In the genomic region with DNA sequence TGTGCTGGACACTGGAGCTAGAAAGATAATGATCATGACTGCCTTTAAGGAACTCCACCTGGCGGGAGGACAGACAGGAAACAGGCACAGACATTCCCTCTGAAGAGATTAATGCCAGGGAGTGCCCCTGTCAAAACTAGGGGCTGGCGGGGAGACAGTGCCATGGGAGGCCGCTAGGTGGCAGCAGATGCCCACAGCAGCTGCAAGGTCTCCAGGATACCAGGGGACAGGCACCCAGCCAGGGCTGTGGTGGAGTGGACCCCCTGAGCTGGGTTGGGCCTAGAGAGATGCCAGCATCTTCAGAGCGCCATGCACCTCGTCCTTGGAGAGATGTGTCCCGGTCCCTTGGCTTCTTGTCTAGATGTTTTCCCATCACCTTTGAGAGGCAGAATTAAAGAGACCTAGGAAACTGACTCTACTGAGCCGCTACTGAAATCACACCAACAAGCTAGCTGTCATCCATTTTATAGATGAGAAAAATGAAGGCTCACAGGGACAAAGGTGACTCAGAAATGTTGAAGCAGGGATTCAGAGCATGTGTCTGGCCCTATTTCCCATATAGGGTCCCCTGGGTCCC, we compare ENCODE assay signal across 8 cellular contexts. TPM values are rescaled to one million over a fixed set of nuclear protein-coding genes. Genes with fewer than 3 reads are reported as not detected.
A peak's percentile ranks its signal among the peaks of the same experiment; 100 is the strongest.
DNase-seq lines count a peak whose midpoint lies in the region; ATAC-seq, FAIRE-seq and TF ChIP-seq lines count a peak whose summit lies in the region.

No MANE protein-coding gene starts in this region.

- H3K27me3 Mint-ChIP-seq in activated CD4-positive, alpha-beta T cell treated with anti-CD3 and anti-CD28 coated beads for 36 hours: peaks cover 7% of the 10 kb centered on the region

- H3K4me3 Mint-ChIP-seq in activated CD4-positive, alpha-beta T cell treated with anti-CD3 and anti-CD28 coated beads for 36 hours: no peak overlapping the region

- no peaks in the 10 kb centered on the region for H3K36me3 Mint-ChIP-seq in activated CD4-positive, alpha-beta T cell treated with anti-CD3 and anti-CD28 coated beads for 36 hours (ENCODE audit: low read depth)

- H3K27ac Mint-ChIP-seq in activated CD4-positive, alpha-beta T cell treated with anti-CD3 and anti-CD28 coated beads for 36 hours: no peak overlapping the region

- no peak for FAIRE-seq in D721Med (lab: Jason Lieb, UNC)

- POLR2A ChIA-PET in activated CD4-positive, alpha-beta T cell treated with anti-CD3 and anti-CD28 coated beads for 36 hours (lab: Charles Lee): interaction anchor here (0.9 kb wide), 1 partner anchor 236 kb away, joined by 3 read pairs; no protein-coding TSS in a partner anchor

- H3K4me1 Mint-ChIP-seq in activated CD4-positive, alpha-beta T cell treated with anti-CD3 and anti-CD28 coated beads for 36 hours: peaks cover 1% of the 10 kb centered on the region

- peak; percentile 99 for TF ChIP-seq CTCF in D721Med (IDR thresholded peaks at IDR 0.05; ENCODE audit: insufficient read depth, missing control alignments)

- peaks cover 5% of the 10 kb centered on the region for H3K9me3 Mint-ChIP-seq in activated CD4-positive, alpha-beta T cell treated with anti-CD3 and anti-CD28 coated beads for 36 hours (ENCODE audit: low read depth)

- CTCF ChIA-PET in activated CD4-positive, alpha-beta T cell treated with anti-CD3 and anti-CD28 coated beads for 36 hours (lab: Charles Lee): interaction anchor here (0.6 to 4.7 kb wide), 43 partner anchors 8 to 1327 kb away, joined by 3 to 57 read pairs (median 4); a partner anchor contains a TSS

- peak; percentile 80 for DNase-seq in D721Med (ENCODE audit: insufficient read length, low spot score)
- DNase-seq in NCI-H510A (lab: John Stamatoyannopoulos, UW): peak; percentile 74
- DNase-seq in activated CD4-positive, alpha-beta T cell treated with anti-CD3 and anti-CD28 coated beads for 36 hours: peak; percentile 88
- DNase-seq in cerebellum (ENCODE audit: low spot score): peak; percentile 85
- DNase-seq in left kidney (ENCODE audit: low read depth, low spot score): peak; percentile 91
- DNase-seq in stimulated activated CD4-positive, alpha-beta T cell treated with anti-CD3 and anti-CD28 coated beads, Interleukin-4, amount 100 ng/mL, for 24 hours: peak; percentile 83

- peak; percentile 67 for ATAC-seq in HG03196 (IDR thresholded peaks at IDR 0.05; ENCODE audit: unreplicated experiment)
- peak; percentile 98 for ATAC-seq in activated CD4-positive, alpha-beta T cell treated with anti-CD3 and anti-CD28 coated beads for 36 hours
- no peak for ATAC-seq in HG02938 (IDR thresholded peaks at IDR 0.05; ENCODE audit: unreplicated experiment)

- intact Hi-C loops in activated CD4-positive, alpha-beta T cell treated with anti-CD3 and anti-CD28 coated beads for 36 hours (cut with DNase I, micrococcal nuclease): loop anchor here (1.0 to 2.0 kb wide), 5 partner anchors 45 to 644 kb away; no protein-coding TSS in a partner anchor

RNA-seq across cellular contexts. Expression of a gene that starts 3.6 kb away (rescaled TPM):
- not detected for total RNA-seq in activated CD4-positive, alpha-beta T cell treated with anti-CD3 and anti-CD28 coated beads for 36 hours
- not detected for total RNA-seq in cerebellum

RNA-seq across cellular contexts. Expression of a gene that starts 10.7 kb away (rescaled TPM):
- under 1 TPM; 0.77 to 0.82 TPM for total RNA-seq in activated CD4-positive, alpha-beta T cell treated with anti-CD3 and anti-CD28 coated beads for 36 hours
- 14.6 TPM for total RNA-seq in cerebellum

RNA-seq across cellular contexts. Expression of a gene that starts 33.7 kb away (rescaled TPM):
- not detected for total RNA-seq in activated CD4-positive, alpha-beta T cell treated with anti-CD3 and anti-CD28 coated beads for 36 hours
- not detected for total RNA-seq in cerebellum

RNA-seq across cellular contexts. Expression of a gene that starts 51.2 kb away (rescaled TPM):
- total RNA-seq in activated CD4-positive, alpha-beta T cell treated with anti-CD3 and anti-CD28 coated beads for 36 hours: under 1 TPM; 0.21 to 0.69 TPM
- total RNA-seq in cerebellum: 0.54 TPM
